Comparison of ENCODE assay signal across 1 cellular context in genomic region chr14:76947078-76947837, GRCh38.
TF ChIP-seq lines count a peak whose summit lies in the region.

No MANE protein-coding gene starts in this region.

TF ChIP-seq in HepG2, 621 proteins besides CTCF, POLR2A, EP300 and RAD21 (continued from another document and continues in another):
- TF ChIP-seq CERS6 (CRISPR knock-in tag; IDR thresholded peaks at IDR 0.05) (no peak), CENPT (CRISPR knock-in tag; IDR thresholded peaks at IDR 0.05; ENCODE audit: low read depth) (no peak), CREM (IDR thresholded peaks at IDR 0.05) (no peak), CREM (CRISPR knock-in tag; IDR thresholded peaks at IDR 0.05) (no peak), ATF7 (IDR thresholded peaks at IDR 0.05) (no peak), ATF7 (CRISPR knock-in tag; IDR thresholded peaks at IDR 0.05) (no peak), RBAK (CRISPR knock-in tag; IDR thresholded peaks at IDR 0.05) (no peak), TARDBP (CRISPR knock-in tag; IDR thresholded peaks at IDR 0.05) (no peak), ZNF720 (CRISPR knock-in tag; IDR thresholded peaks at IDR 0.05) (no peak), NPAS2 (CRISPR knock-in tag; IDR thresholded peaks at IDR 0.05; ENCODE audit: borderline replicate concordance) (no peak), CBX1 (IDR thresholded peaks at IDR 0.05; ENCODE audit: low read depth) (no peak), NR2F6 (IDR thresholded peaks at IDR 0.05) (no peak), NR2F6 (CRISPR knock-in tag; IDR thresholded peaks at IDR 0.05) (peak; percentile 57; the same call in 1 of the 2 replicates), ZSCAN20 (CRISPR knock-in tag; IDR thresholded peaks at IDR 0.05; ENCODE audit: borderline replicate concordance) (no peak), HDAC6 (IDR thresholded peaks at IDR 0.05; ENCODE audit: low read depth, low read length) (no peak), SMAD3 (CRISPR knock-in tag; IDR thresholded peaks at IDR 0.05) (0 out of 2 replicates have a peak, but pooled peaks have one; percentile 27), AKAP8 (CRISPR knock-in tag; IDR thresholded peaks at IDR 0.05) (0 out of 2 replicates have a peak, but pooled peaks have one; percentile 39), SIX1 (CRISPR knock-in tag; IDR thresholded peaks at IDR 0.05; ENCODE audit: borderline replicate concordance) (no peak), TRAFD1 (CRISPR knock-in tag; IDR thresholded peaks at IDR 0.05; ENCODE audit: borderline replicate concordance) (0 out of 2 replicates have a peak, but pooled peaks have one; percentile 50), XRCC5 (optimal IDR thresholded peaks at IDR 0.05; ENCODE audit: low read length) (peak; percentile 47), SP4 (CRISPR knock-in tag; IDR thresholded peaks at IDR 0.05) (no peak), ZNF558 (CRISPR knock-in tag; IDR thresholded peaks at IDR 0.05; ENCODE audit: borderline replicate concordance) (no peak), ZNF7 (CRISPR knock-in tag; IDR thresholded peaks at IDR 0.05) (no peak), ZNF207 (IDR thresholded peaks at IDR 0.05; ENCODE audit: borderline replicate concordance) (no peak), ZNF24 (IDR thresholded peaks at IDR 0.05) (no peak), ZNF598 (CRISPR knock-in tag; IDR thresholded peaks at IDR 0.05; ENCODE audit: borderline replicate concordance) (peak; percentile 76; the same call in 1 of the 2 replicates), SP140L (CRISPR knock-in tag; IDR thresholded peaks at IDR 0.05; ENCODE audit: borderline replicate concordance) (no peak), ZNF607 (CRISPR knock-in tag; IDR thresholded peaks at IDR 0.05; ENCODE audit: borderline replicate concordance) (no peak), ZNF652 (CRISPR knock-in tag; IDR thresholded peaks at IDR 0.05; ENCODE audit: borderline replicate concordance, low read depth) (no peak), THAP11 (CRISPR knock-in tag; IDR thresholded peaks at IDR 0.05) (0 out of 2 replicates have a peak, but pooled peaks have one; percentile 27), HMG20A (CRISPR knock-in tag; IDR thresholded peaks at IDR 0.05; ENCODE audit: borderline replicate concordance) (no peak), ZBTB26 (CRISPR knock-in tag; IDR thresholded peaks at IDR 0.05; ENCODE audit: borderline replicate concordance) (no peak)
- TF ChIP-seq, protein P1, sequence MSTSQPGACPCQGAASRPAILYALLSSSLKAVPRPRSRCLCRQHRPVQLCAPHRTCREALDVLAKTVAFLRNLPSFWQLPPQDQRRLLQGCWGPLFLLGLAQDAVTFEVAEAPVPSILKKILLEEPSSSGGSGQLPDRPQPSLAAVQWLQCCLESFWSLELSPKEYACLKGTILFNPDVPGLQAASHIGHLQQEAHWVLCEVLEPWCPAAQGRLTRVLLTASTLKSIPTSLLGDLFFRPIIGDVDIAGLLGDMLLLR (CRISPR knock-in tag; IDR thresholded peaks at IDR 0.05) = no peak
- TF ChIP-seq, protein P2, sequence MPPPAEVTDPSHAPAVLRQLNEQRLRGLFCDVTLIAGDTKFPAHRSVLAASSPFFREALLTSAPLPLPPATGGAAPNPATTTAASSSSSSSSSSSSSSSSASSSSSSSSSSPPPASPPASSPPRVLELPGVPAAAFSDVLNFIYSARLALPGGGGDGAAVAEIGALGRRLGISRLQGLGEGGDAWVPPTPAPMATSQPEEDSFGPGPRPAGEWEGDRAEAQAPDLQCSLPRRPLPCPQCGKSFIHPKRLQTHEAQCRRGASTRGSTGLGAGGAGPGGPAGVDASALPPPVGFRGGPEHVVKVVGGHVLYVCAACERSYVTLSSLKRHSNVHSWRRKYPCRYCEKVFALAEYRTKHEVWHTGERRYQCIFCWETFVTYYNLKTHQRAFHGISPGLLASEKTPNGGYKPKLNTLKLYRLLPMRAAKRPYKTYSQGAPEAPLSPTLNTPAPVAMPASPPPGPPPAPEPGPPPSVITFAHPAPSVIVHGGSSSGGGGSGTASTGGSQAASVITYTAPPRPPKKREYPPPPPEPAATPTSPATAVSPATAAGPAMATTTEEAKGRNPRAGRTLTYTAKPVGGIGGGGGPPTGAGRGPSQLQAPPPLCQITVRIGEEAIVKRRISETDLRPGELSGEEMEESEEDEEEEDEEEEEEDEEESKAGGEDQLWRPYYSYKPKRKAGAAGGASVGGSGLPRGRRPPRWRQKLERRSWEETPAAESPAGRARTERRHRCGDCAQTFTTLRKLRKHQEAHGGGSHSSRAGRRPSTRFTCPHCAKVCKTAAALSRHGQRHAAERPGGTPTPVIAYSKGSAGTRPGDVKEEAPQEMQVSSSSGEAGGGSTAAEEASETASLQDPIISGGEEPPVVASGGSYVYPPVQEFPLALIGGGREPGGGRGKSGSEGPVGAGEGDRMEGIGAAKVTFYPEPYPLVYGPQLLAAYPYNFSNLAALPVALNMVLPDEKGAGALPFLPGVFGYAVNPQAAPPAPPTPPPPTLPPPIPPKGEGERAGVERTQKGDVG (CRISPR knock-in tag; IDR thresholded peaks at IDR 0.05; ENCODE audit: borderline replicate concordance) = no peak
- TF ChIP-seq, protein P3, sequence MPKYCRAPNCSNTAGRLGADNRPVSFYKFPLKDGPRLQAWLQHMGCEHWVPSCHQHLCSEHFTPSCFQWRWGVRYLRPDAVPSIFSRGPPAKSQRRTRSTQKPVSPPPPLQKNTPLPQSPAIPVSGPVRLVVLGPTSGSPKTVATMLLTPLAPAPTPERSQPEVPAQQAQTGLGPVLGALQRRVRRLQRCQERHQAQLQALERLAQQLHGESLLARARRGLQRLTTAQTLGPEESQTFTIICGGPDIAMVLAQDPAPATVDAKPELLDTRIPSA (CRISPR knock-in tag; IDR thresholded peaks at IDR 0.05; ENCODE audit: borderline replicate concordance) = no peak
- TF ChIP-seq, protein P4, sequence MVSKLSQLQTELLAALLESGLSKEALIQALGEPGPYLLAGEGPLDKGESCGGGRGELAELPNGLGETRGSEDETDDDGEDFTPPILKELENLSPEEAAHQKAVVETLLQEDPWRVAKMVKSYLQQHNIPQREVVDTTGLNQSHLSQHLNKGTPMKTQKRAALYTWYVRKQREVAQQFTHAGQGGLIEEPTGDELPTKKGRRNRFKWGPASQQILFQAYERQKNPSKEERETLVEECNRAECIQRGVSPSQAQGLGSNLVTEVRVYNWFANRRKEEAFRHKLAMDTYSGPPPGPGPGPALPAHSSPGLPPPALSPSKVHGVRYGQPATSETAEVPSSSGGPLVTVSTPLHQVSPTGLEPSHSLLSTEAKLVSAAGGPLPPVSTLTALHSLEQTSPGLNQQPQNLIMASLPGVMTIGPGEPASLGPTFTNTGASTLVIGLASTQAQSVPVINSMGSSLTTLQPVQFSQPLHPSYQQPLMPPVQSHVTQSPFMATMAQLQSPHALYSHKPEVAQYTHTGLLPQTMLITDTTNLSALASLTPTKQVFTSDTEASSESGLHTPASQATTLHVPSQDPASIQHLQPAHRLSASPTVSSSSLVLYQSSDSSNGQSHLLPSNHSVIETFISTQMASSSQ (IDR thresholded peaks at IDR 0.05; ENCODE audit: low read depth) = no peak
- TF ChIP-seq, protein P4 (CRISPR knock-in tag; IDR thresholded peaks at IDR 0.05; ENCODE audit: borderline replicate concordance) = no peak
- TF ChIP-seq, protein P5, sequence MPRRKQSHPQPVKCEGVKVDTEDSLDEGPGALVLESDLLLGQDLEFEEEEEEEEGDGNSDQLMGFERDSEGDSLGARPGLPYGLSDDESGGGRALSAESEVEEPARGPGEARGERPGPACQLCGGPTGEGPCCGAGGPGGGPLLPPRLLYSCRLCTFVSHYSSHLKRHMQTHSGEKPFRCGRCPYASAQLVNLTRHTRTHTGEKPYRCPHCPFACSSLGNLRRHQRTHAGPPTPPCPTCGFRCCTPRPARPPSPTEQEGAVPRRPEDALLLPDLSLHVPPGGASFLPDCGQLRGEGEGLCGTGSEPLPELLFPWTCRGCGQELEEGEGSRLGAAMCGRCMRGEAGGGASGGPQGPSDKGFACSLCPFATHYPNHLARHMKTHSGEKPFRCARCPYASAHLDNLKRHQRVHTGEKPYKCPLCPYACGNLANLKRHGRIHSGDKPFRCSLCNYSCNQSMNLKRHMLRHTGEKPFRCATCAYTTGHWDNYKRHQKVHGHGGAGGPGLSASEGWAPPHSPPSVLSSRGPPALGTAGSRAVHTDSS (CRISPR knock-in tag; conservative IDR thresholded peaks at IDR 0.05) = no peak
- TF ChIP-seq, protein P6, sequence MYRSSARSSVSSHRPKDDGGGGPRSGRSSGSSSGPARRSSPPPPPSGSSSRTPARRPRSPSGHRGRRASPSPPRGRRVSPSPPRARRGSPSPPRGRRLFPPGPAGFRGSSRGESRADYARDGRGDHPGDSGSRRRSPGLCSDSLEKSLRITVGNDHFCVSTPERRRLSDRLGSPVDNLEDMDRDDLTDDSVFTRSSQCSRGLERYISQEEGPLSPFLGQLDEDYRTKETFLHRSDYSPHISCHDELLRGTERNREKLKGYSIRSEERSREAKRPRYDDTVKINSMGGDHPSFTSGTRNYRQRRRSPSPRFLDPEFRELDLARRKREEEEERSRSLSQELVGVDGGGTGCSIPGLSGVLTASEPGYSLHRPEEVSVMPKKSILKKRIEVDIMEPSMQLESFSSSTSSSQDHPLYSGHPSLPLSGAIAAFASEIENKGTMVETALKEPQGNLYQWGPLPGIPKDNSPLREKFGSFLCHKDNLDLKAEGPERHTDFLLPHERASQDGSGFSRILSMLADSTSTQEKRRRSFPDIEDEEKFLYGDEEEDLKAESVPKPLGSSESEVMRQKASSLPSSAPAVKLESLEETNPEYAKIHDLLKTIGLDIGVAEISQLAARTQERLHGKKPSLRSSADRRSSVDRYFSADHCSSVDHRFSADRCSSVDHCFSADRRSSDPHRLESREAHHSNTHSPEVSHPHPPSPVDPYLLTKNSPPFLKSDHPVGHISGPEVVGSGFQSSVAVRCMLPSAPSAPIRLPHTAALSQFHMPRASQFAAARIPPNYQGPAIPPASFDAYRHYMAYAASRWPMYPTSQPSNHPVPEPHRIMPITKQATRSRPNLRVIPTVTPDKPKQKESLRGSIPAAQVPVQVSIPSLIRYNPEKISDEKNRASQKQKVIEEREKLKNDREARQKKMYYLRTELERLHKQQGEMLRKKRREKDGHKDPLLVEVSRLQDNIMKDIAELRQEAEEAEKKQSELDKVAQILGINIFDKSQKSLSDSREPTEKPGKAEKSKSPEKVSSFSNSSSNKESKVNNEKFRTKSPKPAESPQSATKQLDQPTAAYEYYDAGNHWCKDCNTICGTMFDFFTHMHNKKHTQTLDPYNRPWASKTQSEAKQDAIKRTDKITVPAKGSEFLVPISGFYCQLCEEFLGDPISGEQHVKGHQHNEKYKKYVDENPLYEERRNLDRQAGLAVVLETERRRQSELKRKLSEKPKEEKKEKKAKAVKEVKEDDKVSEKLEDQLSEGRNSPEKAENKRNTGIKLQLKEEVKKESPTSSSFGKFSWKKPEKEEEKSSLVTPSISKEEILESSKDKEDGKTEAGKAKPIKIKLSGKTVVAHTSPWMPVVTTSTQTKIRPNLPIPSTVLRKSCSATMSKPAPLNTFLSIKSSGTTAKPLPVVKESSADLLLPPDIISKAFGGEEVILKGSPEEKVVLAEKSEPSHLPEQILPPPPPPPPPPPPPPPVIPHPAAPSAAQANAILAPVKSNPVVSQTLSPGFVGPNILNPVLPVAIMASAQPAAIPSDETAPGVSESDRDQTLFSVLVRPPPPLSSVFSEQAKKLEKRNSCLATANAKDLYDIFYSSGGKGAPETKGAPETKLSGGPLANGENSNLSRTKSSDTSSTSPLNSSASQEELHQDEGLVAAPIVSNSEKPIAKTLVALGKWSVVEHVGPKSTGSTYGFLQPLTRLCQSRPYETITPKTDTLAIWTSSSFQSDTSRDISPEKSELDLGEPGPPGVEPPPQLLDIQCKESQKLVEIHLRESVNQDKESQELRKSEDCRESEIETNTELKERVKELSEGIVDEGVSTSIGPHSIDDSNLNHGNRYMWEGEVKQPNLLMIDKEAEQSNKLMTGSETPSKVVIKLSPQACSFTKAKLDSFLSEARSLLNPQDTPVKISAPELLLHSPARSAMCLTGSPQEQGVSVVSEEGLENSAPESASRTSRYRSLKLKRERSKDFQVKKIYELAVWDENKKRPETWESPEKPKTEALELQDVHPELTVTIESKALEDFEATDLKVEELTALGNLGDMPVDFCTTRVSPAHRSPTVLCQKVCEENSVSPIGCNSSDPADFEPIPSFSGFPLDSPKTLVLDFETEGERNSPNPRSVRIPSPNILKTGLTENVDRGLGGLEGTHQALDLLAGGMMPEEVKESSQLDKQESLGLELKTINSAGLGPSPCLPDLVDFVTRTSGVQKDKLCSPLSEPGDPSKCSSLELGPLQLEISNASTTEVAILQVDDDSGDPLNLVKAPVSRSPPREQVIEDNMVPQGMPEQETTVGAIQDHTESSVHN (CRISPR knock-in tag; IDR thresholded peaks at IDR 0.05) = peak; percentile 65; the same call in 1 of the 2 replicates
